In genomic region chr10:13414855-13415254, GRCh38 we compare ENCODE assay signal across 12 cellular contexts.
DNase-seq lines count a peak whose midpoint lies in the region; ATAC-seq and TF ChIP-seq lines count a peak whose summit lies in the region.
"Had no signal": no experiment of that assay in that cellular context is flagged by ENCODE, and none has a peak within 500 bp of the region (broad histone marks: within the 10 kb centered on the region; RNA-seq: fewer than 3 reads in every experiment).

No MANE protein-coding gene starts in this region.

- no peak for ATAC-seq in activated CD8-positive, alpha-beta T cell treated with anti-CD3 and anti-CD28 coated beads for 36 hours
- no peak for ATAC-seq in activated CD8-positive, alpha-beta T cell treated with anti-CD3 and anti-CD28 coated beads, Interleukin-2, amount 10 ng/mL, durations not matched to agents 7 days and 5 days
- ATAC-seq in GM21786 (IDR thresholded peaks at IDR 0.05; ENCODE audit: unreplicated experiment) (no peak), heart right ventricle (no peak)
- ATAC-seq: activated CD4-positive, CD25-positive, alpha-beta regulatory T cell treated with anti-CD3 and anti-CD28 coated beads, Interleukin-2, amount 50 U/mL, for 24 hours had no signal

- H3K4me2 ChIP-seq in PC-9 (no peak overlapping the region), neuronal stem cell (ENCODE audit: insufficient read depth, low read length, poor library complexity, severe bottlenecking) (no peak overlapping the region)

- H3K4ac ChIP-seq in neuronal stem cell (ENCODE audit: low read length): no peak overlapping the region

- H3K9ac ChIP-seq in neuronal stem cell (ENCODE audit: low read depth, low read length, poor library complexity): no peak overlapping the region

- BruUV-seq in PC-9 (replicated peaks; lab: Mats Ljungman, UMichigan): no TSS peak

- H2AK5ac ChIP-seq in neuronal stem cell (ENCODE audit: low read depth, low read length): no peak overlapping the region

- H2BK15ac ChIP-seq in neuronal stem cell (ENCODE audit: low read length): no peak overlapping the region

- H2BK12ac ChIP-seq in neuronal stem cell (ENCODE audit: low read length): no peak overlapping the region

- H2AFZ ChIP-seq in PC-9 (no peak overlapping the region), neuronal stem cell (ENCODE audit: low read length) (no peak overlapping the region)

- H4K8ac ChIP-seq in neuronal stem cell (ENCODE audit: low read depth, low read length): no peak overlapping the region

- H3F3A ChIP-seq in PC-9 (ENCODE audit: insufficient read depth, low read depth): no peaks in the 10 kb centered on the region

- no peak overlapping the region for H3K27ac ChIP-seq in PC-9
- H3K27ac ChIP-seq in neuronal stem cell (replicated peaks; ENCODE audit: low read length): no peak overlapping the region
- H3K27ac ChIP-seq in heart right ventricle: no peak overlapping the region
- H3K27ac ChIP-seq: skin epidermis had no signal

- no peaks in the 10 kb centered on the region for H3K36me3 Mint-ChIP-seq in activated CD8-positive, alpha-beta T cell treated with anti-CD3 and anti-CD28 coated beads for 36 hours (ENCODE audit: low read depth)
- no peaks in the 10 kb centered on the region for H3K36me3 Mint-ChIP-seq in activated CD8-positive, alpha-beta T cell treated with anti-CD3 and anti-CD28 coated beads, Interleukin-2, amount 10 ng/mL, durations not matched to agents 7 days and 5 days (ENCODE audit: low read depth)
- no peaks in the 10 kb centered on the region for H3K36me3 Mint-ChIP-seq in type B pancreatic cell
- H3K36me3 Mint-ChIP-seq: CD4-positive, CD25-positive, alpha-beta regulatory T cell had no signal

- no peaks in the 10 kb centered on the region for H3K9me2 ChIP-seq in PC-9 (ENCODE audit: insufficient read depth)

- WGBS in neuronal stem cell (ENCODE audit: extremely low coverage in 2 of 2, insufficient read length in 2 of 2, insufficient replicate concordance in 1 of 2), 2 donors: no CpG with 5 or more reads among the region's 2 CpGs
- 44 to 56% methylated on average over 2 of the region's 2 CpGs for WGBS in heart right ventricle, 2 donors

- H3K79me1 ChIP-seq in neuronal stem cell (ENCODE audit: low read depth, low read length): no peaks in the 10 kb centered on the region

- DNase-seq in activated CD8-positive, alpha-beta T cell treated with anti-CD3 and anti-CD28 coated beads for 36 hours: peak; percentile 4
- DNase-seq in activated CD8-positive, alpha-beta T cell treated with anti-CD3 and anti-CD28 coated beads, Interleukin-2, amount 10 ng/mL, durations not matched to agents 7 days and 5 days: no peak
- DNase-seq in PC-9 (no peak), fibroblast of peridontal ligament (ENCODE audit: extremely low read depth) (peak; percentile 17), type B pancreatic cell (ENCODE audit: extremely low spot score, unreplicated experiment) (no peak), neuronal stem cell (ENCODE audit: low spot score) (no peak), heart right ventricle (no peak)
- DNase-seq: CD4-positive, CD25-positive, alpha-beta regulatory T cell; NCI-H345 had no signal

- H3K4me1 ChIP-seq in PC-9 (replicated peaks; ENCODE audit: insufficient read depth) (no peaks in the 10 kb centered on the region), neuronal stem cell (ENCODE audit: control insufficient read depth in 2 of 2, insufficient read depth in 1 of 2, low read depth in 1 of 2, low read length in 2 of 2) (no peaks in the 10 kb centered on the region), heart right ventricle (no peaks in the 10 kb centered on the region)

- H3K4me3 ChIP-seq in PC-9: no peak overlapping the region
- H3K4me3 ChIP-seq in neuronal stem cell (ENCODE audit: low read length in 2 of 2): no peak overlapping the region
- no peak overlapping the region for H3K4me3 ChIP-seq in heart right ventricle
- H3K4me3 ChIP-seq: skin epidermis had no signal

- no peak overlapping the region for H2BK120ac ChIP-seq in neuronal stem cell (ENCODE audit: low read depth, low read length)

- H3K36me3 ChIP-seq in PC-9 (ENCODE audit: low read depth) (no peaks in the 10 kb centered on the region), neuronal stem cell (replicated peaks in 1 of 2; ENCODE audit: control insufficient read depth in 2 of 2, insufficient read depth in 2 of 2, low read length in 2 of 2) (no peaks in the 10 kb centered on the region), heart right ventricle (no peaks in the 10 kb centered on the region)

- H3K4me3 Mint-ChIP-seq in activated CD8-positive, alpha-beta T cell treated with anti-CD3 and anti-CD28 coated beads for 36 hours: no peak overlapping the region
- no peak overlapping the region for H3K4me3 Mint-ChIP-seq in activated CD8-positive, alpha-beta T cell treated with anti-CD3 and anti-CD28 coated beads, Interleukin-2, amount 10 ng/mL, durations not matched to agents 7 days and 5 days
- H3K4me3 Mint-ChIP-seq in type B pancreatic cell: no peak overlapping the region
- H3K4me3 Mint-ChIP-seq: CD4-positive, CD25-positive, alpha-beta regulatory T cell had no signal

- intact Hi-C loops in activated CD8-positive, alpha-beta T cell treated with anti-CD3 and anti-CD28 coated beads for 36 hours (cut with micrococcal nuclease): no loop called here
- intact Hi-C loops in PC-9 (cut with micrococcal nuclease; ENCODE audit: unreplicated experiment): no loop called here
- intact Hi-C loops in heart right ventricle (cut with DNase I): no loop called here

- no peak overlapping the region for H3K18ac ChIP-seq in neuronal stem cell (ENCODE audit: low read length)

- H2BK5ac ChIP-seq in neuronal stem cell (ENCODE audit: low read length): no peak overlapping the region

- no peak overlapping the region for H4K91ac ChIP-seq in neuronal stem cell (ENCODE audit: low read depth, low read length, poor library complexity)

- H3K4me1 Mint-ChIP-seq in activated CD8-positive, alpha-beta T cell treated with anti-CD3 and anti-CD28 coated beads for 36 hours (ENCODE audit: low read depth): no peaks in the 10 kb centered on the region
- H3K4me1 Mint-ChIP-seq in activated CD8-positive, alpha-beta T cell treated with anti-CD3 and anti-CD28 coated beads, Interleukin-2, amount 10 ng/mL, durations not matched to agents 7 days and 5 days (ENCODE audit: low read depth): no peaks in the 10 kb centered on the region
- peaks cover 9% of the 10 kb centered on the region for H3K4me1 Mint-ChIP-seq in type B pancreatic cell (ENCODE audit: unreplicated experiment)
- H3K4me1 Mint-ChIP-seq: CD4-positive, CD25-positive, alpha-beta regulatory T cell had no signal

- H4K20me1 ChIP-seq in PC-9 (ENCODE audit: insufficient read depth): no peaks in the 10 kb centered on the region

- H3K27me3 Mint-ChIP-seq in activated CD8-positive, alpha-beta T cell treated with anti-CD3 and anti-CD28 coated beads for 36 hours: peaks cover 1% of the 10 kb centered on the region
- peaks cover 4% of the 10 kb centered on the region for H3K27me3 Mint-ChIP-seq in activated CD8-positive, alpha-beta T cell treated with anti-CD3 and anti-CD28 coated beads, Interleukin-2, amount 10 ng/mL, durations not matched to agents 7 days and 5 days (ENCODE audit: low read depth)
- no peaks in the 10 kb centered on the region for H3K27me3 Mint-ChIP-seq in type B pancreatic cell

- H3K9me3 ChIP-seq in PC-9 (ENCODE audit: insufficient read depth, low read depth) (no peaks in the 10 kb centered on the region), neuronal stem cell (replicated peaks in 1 of 2; ENCODE audit: control insufficient read depth in 2 of 2, insufficient read depth in 1 of 2, low read depth in 1 of 2, low read length in 2 of 2) (peaks cover 0 to 4% of the 10 kb centered on the region in 2 donors), heart right ventricle (peaks cover 0 to 23% (median 7%) of the 10 kb centered on the region in 11 donors)

- H3K79me2 ChIP-seq in PC-9 (ENCODE audit: low read depth): no peaks in the 10 kb centered on the region

- POLR2A ChIA-PET in activated CD8-positive, alpha-beta T cell treated with anti-CD3 and anti-CD28 coated beads for 36 hours (lab: Charles Lee): no interaction called here
- POLR2A ChIA-PET in activated CD8-positive, alpha-beta T cell treated with anti-CD3 and anti-CD28 coated beads, Interleukin-2, amount 10 ng/mL, durations not matched to agents 7 days and 5 days (lab: Charles Lee): no interaction called here
- POLR2A ChIA-PET in PC-9 (lab: Charles Lee; ENCODE audit: unreplicated experiment): interaction anchor here (0.6 kb wide), 1 partner anchor 709 kb away, joined by 6 read pairs; no protein-coding TSS in a partner anchor

- CTCF ChIA-PET in activated CD8-positive, alpha-beta T cell treated with anti-CD3 and anti-CD28 coated beads for 36 hours (lab: Charles Lee): interaction anchor here (1.0 kb wide), 1 partner anchor 27 kb away, joined by 3 read pairs; no protein-coding TSS in a partner anchor
- CTCF ChIA-PET in activated CD8-positive, alpha-beta T cell treated with anti-CD3 and anti-CD28 coated beads, Interleukin-2, amount 10 ng/mL, durations not matched to agents 7 days and 5 days (lab: Charles Lee): interaction anchor here (1.6 to 1.9 kb wide), 2 partner anchors 25 to 42 kb away, joined by 5 read pairs; no protein-coding TSS in a partner anchor
- CTCF ChIA-PET in PC-9 (lab: Charles Lee): interaction anchor here (0.5 kb wide), 1 partner anchor 73 kb away, joined by 5 read pairs; no protein-coding TSS in a partner anchor

- H3K23ac ChIP-seq in neuronal stem cell (ENCODE audit: low read depth, low read length, poor library complexity): no peak overlapping the region

- TF ChIP-seq CTCF in activated CD8-positive, alpha-beta T cell treated with anti-CD3 and anti-CD28 coated beads for 36 hours (IDR thresholded peaks at IDR 0.05): no peak
- 0 out of 2 replicates have a peak, but pooled peaks have one; percentile 21 for TF ChIP-seq CTCF in PC-9 (conservative IDR thresholded peaks at IDR 0.05)
- TF ChIP-seq CTCF in type B pancreatic cell (conservative IDR thresholded peaks at IDR 0.05): peak; percentile 46
- TF ChIP-seq CTCF in heart right ventricle (IDR thresholded peaks at IDR 0.05): no peak

- H3K27me3 ChIP-seq in PC-9 (ENCODE audit: insufficient read depth, low read depth) (peaks cover 36% of the 10 kb centered on the region; the same call in 1 of the 2 replicates), neuronal stem cell (ENCODE audit: control insufficient read depth in 3 of 3, insufficient read depth in 3 of 3, low read depth in 1 of 3, low read length in 3 of 3) (peaks cover 0 to 4% (median 0%) of the 10 kb centered on the region in 3 experiments), heart right ventricle (peaks cover 0 to 7% (median 0%) of the 10 kb centered on the region in 7 donors)

- H3K14ac ChIP-seq in neuronal stem cell (ENCODE audit: low read length): no peak overlapping the region

- peaks cover 2% of the 10 kb centered on the region for H3K9me3 Mint-ChIP-seq in activated CD8-positive, alpha-beta T cell treated with anti-CD3 and anti-CD28 coated beads for 36 hours
- H3K9me3 Mint-ChIP-seq in activated CD8-positive, alpha-beta T cell treated with anti-CD3 and anti-CD28 coated beads, Interleukin-2, amount 10 ng/mL, durations not matched to agents 7 days and 5 days (ENCODE audit: insufficient read depth): no peaks in the 10 kb centered on the region
- no peaks in the 10 kb centered on the region for H3K9me3 Mint-ChIP-seq in type B pancreatic cell

- H3K27ac Mint-ChIP-seq in activated CD8-positive, alpha-beta T cell treated with anti-CD3 and anti-CD28 coated beads for 36 hours: no peak overlapping the region
- H3K27ac Mint-ChIP-seq in activated CD8-positive, alpha-beta T cell treated with anti-CD3 and anti-CD28 coated beads, Interleukin-2, amount 10 ng/mL, durations not matched to agents 7 days and 5 days: no peak overlapping the region
- H3K27ac Mint-ChIP-seq in type B pancreatic cell: peak overlapping the region; percentile 34
- H3K27ac Mint-ChIP-seq: CD4-positive, CD25-positive, alpha-beta regulatory T cell had no signal

Comparison
In these comparisons a context has a peak if more than half of its experiments do, and no peak if none do; other contexts are left out.
1. DNase-seq: peak in activated CD8-positive, alpha-beta T cell treated with anti-CD3 and anti-CD28 coated beads for 36 hours (single experiment) and fibroblast of peridontal ligament (single experiment); none in activated CD8-positive, alpha-beta T cell treated with anti-CD3 and anti-CD28 coated beads, Interleukin-2, amount 10 ng/mL, durations not matched to agents 7 days and 5 days (single experiment), PC-9 (0 of 2), type B pancreatic cell (single experiment), neuronal stem cell (single experiment) and heart right ventricle (0 of 2).
2. CTCF ChIP-seq: peak in PC-9 (single experiment) and type B pancreatic cell (single experiment); none in activated CD8-positive, alpha-beta T cell treated with anti-CD3 and anti-CD28 coated beads for 36 hours (single experiment) and heart right ventricle (0 of 9).